9 cellular contexts compared by ENCODE assay signal in genomic region chr21:33924079-33924765, GRCh38. TPM values are rescaled to one million over a fixed set of nuclear protein-coding genes. Genes with fewer than 3 reads are reported as not detected.
A peak's percentile ranks its signal among the peaks of the same experiment; 100 is the strongest.
DNase-seq lines count a peak whose midpoint lies in the region; ATAC-seq and TF ChIP-seq lines count a peak whose summit lies in the region.
"Had no signal": no experiment of that assay in that cellular context is flagged by ENCODE, and none has a peak within 500 bp of the region (broad histone marks: within the 10 kb centered on the region; RNA-seq: fewer than 3 reads in every experiment).

No MANE protein-coding gene starts in this region.

- TF ChIP-seq EP300 in neural cell (conservative IDR thresholded peaks at IDR 0.05; ENCODE audit: poor library complexity, severe bottlenecking) (peak; percentile 24), stomach (IDR thresholded peaks at IDR 0.05) (no peak)

- CTCF ChIA-PET in CD4-positive, alpha-beta T cell (lab: Charles Lee) = interaction anchor here (0.6 to 3.8 kb wide), 62 partner anchors 9 to 443 kb away, joined by 3 to 114 read pairs (median 5); partner anchors contain the start of genes ATP5PO, MRPS6 and SLC5A3
- CTCF ChIA-PET in PC-3 (lab: Charles Lee) = interaction anchor here (0.6 to 3.0 kb wide), 14 partner anchors 8 to 447 kb away, joined by 3 to 50 read pairs (median 4); no protein-coding TSS in a partner anchor

- H3K9me2 ChIP-seq in PC-3 (replicated peaks; ENCODE audit: low read length) (no peaks in the 10 kb centered on the region), neural cell (ENCODE audit: insufficient read depth, low read length) (no peaks in the 10 kb centered on the region)

- H3K9me3 Mint-ChIP-seq in CD4-positive, alpha-beta T cell = no peaks in the 10 kb centered on the region
- no peaks in the 10 kb centered on the region for H3K9me3 Mint-ChIP-seq in activated T-cell treated with anti-CD3 and anti-CD28 coated beads, Interleukin-2, amount 50 U/mL, for 24 hours

- ATAC-seq in CD4-positive, alpha-beta T cell (ENCODE audit: poor library complexity) = peak; percentile 96
- peak; percentile 96 for ATAC-seq in PC-3

- POLR2A ChIA-PET in CD4-positive, alpha-beta T cell (lab: Charles Lee) = interaction anchor here (0.6 to 3.3 kb wide), 22 partner anchors 9 to 424 kb away, joined by 3 to 60 read pairs (median 4); partner anchors contain the start of genes MRPS6 and SLC5A3
- POLR2A ChIA-PET in PC-3 (lab: Charles Lee; ENCODE audit: unreplicated experiment) = interaction anchor here (0.5 kb wide), 1 partner anchor 409 kb away, joined by 4 read pairs; no protein-coding TSS in a partner anchor

- H3F3A ChIP-seq in PC-3 (ENCODE audit: low read length, unreplicated experiment) (no peaks in the 10 kb centered on the region), neural cell (ENCODE audit: insufficient read depth, low read length, poor library complexity, severe bottlenecking) (no peaks in the 10 kb centered on the region)

- H3K9ac ChIP-seq in PC-3 (ENCODE audit: low read length) = no peak overlapping the region
- no peak overlapping the region for H3K9ac ChIP-seq in neural cell (ENCODE audit: low read length)

- peaks cover 8% of the 10 kb centered on the region for H3K36me3 Mint-ChIP-seq in CD4-positive, alpha-beta T cell (ENCODE audit: low read depth)
- no peaks in the 10 kb centered on the region for H3K36me3 Mint-ChIP-seq in activated T-cell treated with anti-CD3 and anti-CD28 coated beads, Interleukin-2, amount 50 U/mL, for 24 hours (ENCODE audit: low read depth)
- H3K36me3 Mint-ChIP-seq: activated naive CD8-positive, alpha-beta T cell had no signal

- H3K36me3 ChIP-seq in KOPT-K1 (ENCODE audit: insufficient read depth, low read length) = no peaks in the 10 kb centered on the region
- no peaks in the 10 kb centered on the region for H3K36me3 ChIP-seq in PC-3 (ENCODE audit: low read depth, low read length)
- no peaks in the 10 kb centered on the region for H3K36me3 ChIP-seq in neural cell (ENCODE audit: insufficient read depth, low read length)
- no peaks in the 10 kb centered on the region for H3K36me3 ChIP-seq in stomach

- TF ChIP-seq CTCF in CD4-positive, alpha-beta T cell (IDR thresholded peaks at IDR 0.05) = peak; percentile 88
- TF ChIP-seq CTCF in GM20000 (IDR thresholded peaks at IDR 0.05; ENCODE audit: extremely low read depth, missing control alignments) (peak; percentile 81), PC-3 (conservative IDR thresholded peaks at IDR 0.05; ENCODE audit: low read depth, low read length) (peak; percentile 96), fibroblast of mammary gland (conservative IDR thresholded peaks at IDR 0.05; ENCODE audit: control insufficient read depth, insufficient read depth, low read depth, low read length) (peak; percentile 94), neural cell (IDR thresholded peaks at IDR 0.05; ENCODE audit: poor library complexity, severe bottlenecking) (peak; percentile 97), stomach (IDR thresholded peaks at IDR 0.05) (peak in 5 of 7 experiments; percentile 78 to 95 (median 92))

- peak; percentile 100 for TF ChIP-seq RAD21 in neural cell (conservative IDR thresholded peaks at IDR 0.05)

- H3K27me3 Mint-ChIP-seq in CD4-positive, alpha-beta T cell = no peaks in the 10 kb centered on the region
- H3K27me3 Mint-ChIP-seq in activated T-cell treated with anti-CD3 and anti-CD28 coated beads, Interleukin-2, amount 50 U/mL, for 24 hours = no peaks in the 10 kb centered on the region
- H3K27me3 Mint-ChIP-seq: activated naive CD8-positive, alpha-beta T cell had no signal

- H4K20me1 ChIP-seq in PC-3 (ENCODE audit: low read length) (no peaks in the 10 kb centered on the region), neural cell (ENCODE audit: insufficient read depth) (no peaks in the 10 kb centered on the region)

- H3K27ac Mint-ChIP-seq in CD4-positive, alpha-beta T cell = peak overlapping the region; percentile 61
- no peak overlapping the region for H3K27ac Mint-ChIP-seq in activated T-cell treated with anti-CD3 and anti-CD28 coated beads, Interleukin-2, amount 50 U/mL, for 24 hours
- H3K27ac Mint-ChIP-seq: activated naive CD8-positive, alpha-beta T cell had no signal

- H3K79me2 ChIP-seq in PC-3 (ENCODE audit: low read length) (no peaks in the 10 kb centered on the region), neural cell (replicated peaks; ENCODE audit: insufficient read depth, low read length) (no peaks in the 10 kb centered on the region)

- H3K4me2 ChIP-seq in PC-3 (ENCODE audit: low read length) = peak overlapping the region; percentile 58
- no peak overlapping the region for H3K4me2 ChIP-seq in neural cell (ENCODE audit: low read length)

- H2AFZ ChIP-seq in PC-3 (ENCODE audit: low read length) (peak overlapping the region; percentile 66), neural cell (ENCODE audit: low read depth, low read length) (no peak overlapping the region)

- BruUV-seq in PC-3 (replicated peaks; lab: Mats Ljungman, UMichigan) = no TSS peak

- WGBS in stomach, 5 donors = 12 to 17% (median 16%) methylated on average over 11 to 13 of the region's 13 CpGs

- no peaks in the 10 kb centered on the region for H3K27me3 ChIP-seq in CD4-positive, alpha-beta T cell (ENCODE audit: control insufficient read depth, insufficient read depth, low read length)
- no peaks in the 10 kb centered on the region for H3K27me3 ChIP-seq in PC-3 (ENCODE audit: low read length)
- no peaks in the 10 kb centered on the region for H3K27me3 ChIP-seq in neural cell (ENCODE audit: insufficient read depth, low read depth, low read length)
- no peaks in the 10 kb centered on the region for H3K27me3 ChIP-seq in stomach

- no peaks in the 10 kb centered on the region for H3K9me3 ChIP-seq in CD4-positive, alpha-beta T cell (ENCODE audit: control insufficient read depth, low read length)
- H3K9me3 ChIP-seq in KOPT-K1 (ENCODE audit: insufficient read depth, low read length, poor library complexity, severe bottlenecking) = peaks cover 6% of the 10 kb centered on the region
- H3K9me3 ChIP-seq in PC-3 (ENCODE audit: low read length) = no peaks in the 10 kb centered on the region
- H3K9me3 ChIP-seq in neural cell (ENCODE audit: low read length) = no peaks in the 10 kb centered on the region
- no peaks in the 10 kb centered on the region for H3K9me3 ChIP-seq in stomach

- TF ChIP-seq POLR2A in stomach (IDR thresholded peaks at IDR 0.05) = no peak

- peaks cover 12% of the 10 kb centered on the region for H3K4me1 Mint-ChIP-seq in CD4-positive, alpha-beta T cell (ENCODE audit: low read depth)
- peaks cover 18% of the 10 kb centered on the region for H3K4me1 Mint-ChIP-seq in activated T-cell treated with anti-CD3 and anti-CD28 coated beads, Interleukin-2, amount 50 U/mL, for 24 hours (ENCODE audit: low read depth)

- H3K4me3 Mint-ChIP-seq in CD4-positive, alpha-beta T cell = no peak overlapping the region
- no peak overlapping the region for H3K4me3 Mint-ChIP-seq in activated T-cell treated with anti-CD3 and anti-CD28 coated beads, Interleukin-2, amount 50 U/mL, for 24 hours
- H3K4me3 Mint-ChIP-seq: activated naive CD8-positive, alpha-beta T cell had no signal

- intact Hi-C loops in CD4-positive, alpha-beta T cell (cut with DNase I, micrococcal nuclease) = loop anchor here (1.0 to 10.0 kb wide), 7 partner anchors 53 to 424 kb away; no protein-coding TSS in a partner anchor
- intact Hi-C loops in PC-3 (cut with micrococcal nuclease) (loop anchor here (2.0 to 5.0 kb wide), 5 partner anchors 53 to 427 kb away; partner anchors contain the start of genes MRPS6 and SLC5A3), stomach (cut with DNase I; ENCODE audit: low total_unique reads) (loop anchor here (5.0 kb wide), 2 partner anchors 278 to 423 kb away; no protein-coding TSS in a partner anchor)

- no peak overlapping the region for H3K4me3 ChIP-seq in PC-3 (ENCODE audit: low read length)
- H3K4me3 ChIP-seq in fibroblast of mammary gland (ENCODE audit: control insufficient read depth, low read depth, low read length) = no peak overlapping the region
- H3K4me3 ChIP-seq in neural cell (ENCODE audit: low read length) = no peak overlapping the region
- peak overlapping the region in 1 of 4 donors; percentile 6 for H3K4me3 ChIP-seq in stomach

- H3K4me1 ChIP-seq in PC-3 (ENCODE audit: insufficient read depth, low read length) = peaks cover 11% of the 10 kb centered on the region
- H3K4me1 ChIP-seq in stomach = peaks cover 0 to 12% (median 9%) of the 10 kb centered on the region in 4 donors

- peak; percentile 82 to 97 (median 90) for DNase-seq in CD4-positive, alpha-beta T cell
- peak; percentile 78 for DNase-seq in GM20000 (ENCODE audit: low spot score)
- DNase-seq in PC-3 = peak; percentile 90
- peak; percentile 92 for DNase-seq in activated T-cell treated with anti-CD3 and anti-CD28 coated beads, Interleukin-2, amount 50 U/mL, for 24 hours
- DNase-seq in fibroblast of mammary gland (ENCODE audit: low read depth) = peak; percentile 76
- peak; percentile 94 for DNase-seq in stomach

- no peak overlapping the region for H3K27ac ChIP-seq in CD4-positive, alpha-beta T cell (ENCODE audit: low read depth, low read length)
- H3K27ac ChIP-seq in KOPT-K1 (ENCODE audit: low read depth, low read length, poor library complexity, severe bottlenecking) (peak overlapping the region; percentile 43), PC-3 (ENCODE audit: low read length) (no peak overlapping the region), neural cell (ENCODE audit: low read length) (no peak overlapping the region), stomach (peak overlapping the region in 1 of 5 donors; percentile 73)

TF ChIP-seq in neural cell, 6 proteins besides CTCF, POLR2A, EP300 and RAD21 (continues in another document):
- TF ChIP-seq MXI1 (conservative IDR thresholded peaks at IDR 0.05; ENCODE audit: poor library complexity, severe bottlenecking) (peak; percentile 39), SMC3 (conservative IDR thresholded peaks at IDR 0.05; ENCODE audit: poor library complexity) (peak; percentile 100)

RNA-seq across cellular contexts. Expression of gene ATP5PO, which starts 8.6 kb away (rescaled TPM):
- total RNA-seq in CD4-positive, alpha-beta T cell = 100 to 1,000 TPM; 143 to 149 TPM
- total RNA-seq in PC-3 (2014; rRNA removed) (288 and 386 TPM in 2 replicates), stomach (100 to 1,000 TPM in 4 of 5 donors, 10 to 100 TPM in 1; 94.7 to 382 (median 312) TPM)
- polyA plus RNA-seq in neural cell (420 and 439 TPM in 2 replicates), stomach (100 to 1,000 TPM; 361 to 603 (median 534) TPM)
- 127 and 133 TPM in 2 replicates for polyA minus RNA-seq in neural cell
